1 cellular context compared by ENCODE assay signal in the genomic region with DNA sequence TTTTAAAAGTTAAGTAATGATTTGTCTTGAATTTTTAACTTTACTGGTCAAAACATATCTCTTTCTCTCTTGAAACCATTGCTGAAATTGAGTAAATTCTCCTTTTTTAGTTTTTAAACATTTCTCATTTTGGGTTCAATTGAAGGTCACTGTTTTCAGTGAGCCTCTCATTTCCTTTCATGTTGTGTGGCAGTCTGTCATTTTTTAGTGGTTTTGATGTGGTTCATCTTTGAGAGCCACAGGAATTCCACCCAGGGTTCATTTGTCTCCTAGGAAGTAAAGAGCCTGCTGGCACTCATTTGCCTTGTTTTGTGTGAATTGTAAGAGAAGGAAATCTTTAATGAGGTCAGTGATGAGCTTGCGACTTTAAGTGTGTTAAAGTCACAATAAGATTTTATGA.
TF ChIP-seq lines count a peak whose summit lies in the region.

No MANE protein-coding gene starts in this region.

TF ChIP-seq in SK-N-SH treated with all-trans-retinoic acid at 6 μM for 48 hours, 23 proteins besides CTCF, POLR2A, EP300 and RAD21 (continued from another document):
- TF ChIP-seq, protein P1, sequence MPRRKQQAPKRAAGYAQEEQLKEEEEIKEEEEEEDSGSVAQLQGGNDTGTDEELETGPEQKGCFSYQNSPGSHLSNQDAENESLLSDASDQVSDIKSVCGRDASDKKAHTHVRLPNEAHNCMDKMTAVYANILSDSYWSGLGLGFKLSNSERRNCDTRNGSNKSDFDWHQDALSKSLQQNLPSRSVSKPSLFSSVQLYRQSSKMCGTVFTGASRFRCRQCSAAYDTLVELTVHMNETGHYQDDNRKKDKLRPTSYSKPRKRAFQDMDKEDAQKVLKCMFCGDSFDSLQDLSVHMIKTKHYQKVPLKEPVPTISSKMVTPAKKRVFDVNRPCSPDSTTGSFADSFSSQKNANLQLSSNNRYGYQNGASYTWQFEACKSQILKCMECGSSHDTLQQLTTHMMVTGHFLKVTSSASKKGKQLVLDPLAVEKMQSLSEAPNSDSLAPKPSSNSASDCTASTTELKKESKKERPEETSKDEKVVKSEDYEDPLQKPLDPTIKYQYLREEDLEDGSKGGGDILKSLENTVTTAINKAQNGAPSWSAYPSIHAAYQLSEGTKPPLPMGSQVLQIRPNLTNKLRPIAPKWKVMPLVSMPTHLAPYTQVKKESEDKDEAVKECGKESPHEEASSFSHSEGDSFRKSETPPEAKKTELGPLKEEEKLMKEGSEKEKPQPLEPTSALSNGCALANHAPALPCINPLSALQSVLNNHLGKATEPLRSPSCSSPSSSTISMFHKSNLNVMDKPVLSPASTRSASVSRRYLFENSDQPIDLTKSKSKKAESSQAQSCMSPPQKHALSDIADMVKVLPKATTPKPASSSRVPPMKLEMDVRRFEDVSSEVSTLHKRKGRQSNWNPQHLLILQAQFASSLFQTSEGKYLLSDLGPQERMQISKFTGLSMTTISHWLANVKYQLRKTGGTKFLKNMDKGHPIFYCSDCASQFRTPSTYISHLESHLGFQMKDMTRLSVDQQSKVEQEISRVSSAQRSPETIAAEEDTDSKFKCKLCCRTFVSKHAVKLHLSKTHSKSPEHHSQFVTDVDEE (CRISPR knock-in tag; IDR thresholded peaks at IDR 0.05): no peak
- TF ChIP-seq ARNTL (CRISPR knock-in tag; IDR thresholded peaks at IDR 0.05; ENCODE audit: borderline replicate concordance, low read depth) (no peak), CSDC2 (CRISPR knock-in tag; IDR thresholded peaks at IDR 0.05) (no peak)
TF ChIP-seq in SK-N-SH treated with all-trans-retinoic acid at 6 μM for 48 hours: peak in this region for 0.
